Comparison of ENCODE assay signal across 1 cellular context in genomic region chr12:2959508-2960431, GRCh38.
TF ChIP-seq lines count a peak whose summit lies in the region.

No MANE protein-coding gene starts in this region.

TF ChIP-seq in WTC11, 78 proteins besides CTCF, POLR2A, EP300 and RAD21 (continued from another document):
- TF ChIP-seq ZNF281 (CRISPR knock-in tag; IDR thresholded peaks at IDR 0.05) = peak; percentile 66; the same call in 1 of the 2 replicates
- TF ChIP-seq, protein P1, sequence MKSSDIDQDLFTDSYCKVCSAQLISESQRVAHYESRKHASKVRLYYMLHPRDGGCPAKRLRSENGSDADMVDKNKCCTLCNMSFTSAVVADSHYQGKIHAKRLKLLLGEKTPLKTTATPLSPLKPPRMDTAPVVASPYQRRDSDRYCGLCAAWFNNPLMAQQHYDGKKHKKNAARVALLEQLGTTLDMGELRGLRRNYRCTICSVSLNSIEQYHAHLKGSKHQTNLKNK (CRISPR knock-in tag; IDR thresholded peaks at IDR 0.05) = no peak
